In the genomic region with DNA sequence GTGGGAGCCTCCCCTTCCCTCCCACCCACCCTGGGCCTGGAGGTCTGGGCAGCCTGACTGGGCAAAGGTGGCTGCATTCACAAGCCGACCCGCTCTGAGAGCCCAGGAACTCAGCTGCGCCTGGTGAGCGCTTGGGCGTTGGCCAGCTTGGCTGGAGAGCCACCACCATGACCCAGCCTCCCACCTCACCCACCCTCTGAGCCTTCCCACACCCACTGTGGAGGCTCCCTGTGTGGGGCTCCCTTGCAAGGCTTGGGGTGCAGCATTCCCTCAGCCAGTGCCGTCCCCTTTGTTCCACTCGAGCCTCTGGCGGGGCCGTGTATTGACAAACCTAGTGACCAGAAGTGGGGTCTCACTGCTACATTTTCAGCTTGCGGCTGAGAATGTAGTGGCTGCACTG, we compare ENCODE assay signal across 1 cellular context.
TF ChIP-seq lines count a peak whose summit lies in the region.

No MANE protein-coding gene starts in this region.

TF ChIP-seq in HepG2, 621 proteins besides CTCF, POLR2A, EP300 and RAD21:
- TF ChIP-seq ZFP37 (CRISPR knock-in tag; IDR thresholded peaks at IDR 0.05; ENCODE audit: borderline replicate concordance) (no peak), AGO2 (optimal IDR thresholded peaks at IDR 0.05; ENCODE audit: low read depth, low read length) (peak; percentile 86)
